In the genomic region with DNA sequence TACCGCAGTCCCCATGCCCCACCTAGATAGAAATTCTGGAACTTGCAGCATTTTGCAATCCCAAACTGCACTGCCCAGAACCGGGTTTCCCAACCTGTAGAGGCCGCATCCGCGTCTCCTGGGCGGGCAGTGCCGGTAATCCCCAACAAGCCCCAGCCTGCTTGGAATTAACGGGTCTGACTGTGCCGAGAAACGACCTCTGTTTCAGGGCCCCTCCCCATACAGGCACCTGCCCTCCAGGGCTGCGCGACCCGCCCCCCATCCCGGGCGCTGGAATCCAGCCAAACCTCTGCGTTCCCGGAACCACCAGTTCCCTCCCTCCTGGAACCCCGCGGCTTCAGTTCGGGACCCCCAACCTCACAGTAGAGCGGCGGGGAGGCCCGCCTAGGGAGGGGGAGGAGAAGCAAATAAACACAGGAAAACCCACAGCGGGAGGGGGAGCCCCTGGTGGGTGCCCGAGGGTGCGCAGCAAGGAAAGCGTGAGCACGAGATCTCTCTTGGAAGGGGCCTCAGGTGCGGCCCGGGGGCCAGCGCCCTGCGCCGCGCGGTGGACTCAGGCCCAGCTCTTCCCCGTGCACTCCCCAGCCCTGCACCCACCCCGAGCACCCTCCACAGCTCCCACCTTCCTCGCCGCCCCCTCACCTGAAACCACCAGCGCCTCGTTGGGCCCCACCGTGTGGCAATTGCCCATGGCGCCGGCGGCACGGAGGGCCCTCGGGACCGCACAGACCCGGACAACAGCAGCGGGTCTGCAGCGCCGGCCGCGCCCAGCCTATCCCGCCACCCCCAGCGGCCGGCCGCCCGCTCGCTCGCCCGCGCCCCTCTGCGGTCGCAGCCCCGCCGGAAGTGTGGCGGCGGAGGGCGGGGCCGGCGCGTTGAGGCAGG, we compare ENCODE assay signal across 1 cellular context.
A peak's percentile ranks its signal among the peaks of the same experiment; 100 is the strongest.
TF ChIP-seq lines count a peak whose summit lies in the region.

FLOT2 (minus strand) TSS at position 850 of the 885 bp plus-strand sequence; CDS start at position 691, 159 bp downstream.

TF ChIP-seq in K562, 482 proteins besides CTCF, POLR2A, EP300 and RAD21 (continued from another document and continues in another):
- TF ChIP-seq ATF2 (CRISPR knock-in tag; IDR thresholded peaks at IDR 0.05), result no peak
- no peak for TF ChIP-seq NCOA4 (IDR thresholded peaks at IDR 0.05; ENCODE audit: partially characterized antibody)
- TF ChIP-seq, protein P1, sequence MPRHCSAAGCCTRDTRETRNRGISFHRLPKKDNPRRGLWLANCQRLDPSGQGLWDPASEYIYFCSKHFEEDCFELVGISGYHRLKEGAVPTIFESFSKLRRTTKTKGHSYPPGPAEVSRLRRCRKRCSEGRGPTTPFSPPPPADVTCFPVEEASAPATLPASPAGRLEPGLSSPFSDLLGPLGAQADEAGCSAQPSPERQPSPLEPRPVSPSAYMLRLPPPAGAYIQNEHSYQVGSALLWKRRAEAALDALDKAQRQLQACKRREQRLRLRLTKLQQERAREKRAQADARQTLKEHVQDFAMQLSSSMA (CRISPR knock-in tag; IDR thresholded peaks at IDR 0.05), result peak; percentile 95
- TF ChIP-seq, protein P2, sequence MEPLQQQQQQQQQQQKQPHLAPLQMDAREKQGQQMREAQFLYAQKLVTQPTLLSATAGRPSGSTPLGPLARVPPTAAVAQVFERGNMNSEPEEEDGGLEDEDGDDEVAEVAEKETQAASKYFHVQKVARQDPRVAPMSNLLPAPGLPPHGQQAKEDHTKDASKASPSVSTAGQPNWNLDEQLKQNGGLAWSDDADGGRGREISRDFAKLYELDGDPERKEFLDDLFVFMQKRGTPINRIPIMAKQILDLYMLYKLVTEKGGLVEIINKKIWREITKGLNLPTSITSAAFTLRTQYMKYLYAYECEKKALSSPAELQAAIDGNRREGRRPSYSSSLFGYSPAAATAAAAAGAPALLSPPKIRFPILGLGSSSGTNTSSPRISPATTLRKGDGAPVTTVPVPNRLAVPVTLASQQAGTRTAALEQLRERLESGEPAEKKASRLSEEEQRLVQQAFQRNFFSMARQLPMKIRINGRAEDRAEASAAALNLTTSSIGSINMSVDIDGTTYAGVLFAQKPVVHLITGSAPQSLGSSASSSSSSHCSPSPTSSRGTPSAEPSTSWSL (CRISPR knock-in tag; IDR thresholded peaks at IDR 0.05; ENCODE audit: borderline replicate concordance), result no peak
- TF ChIP-seq NR4A1 (CRISPR knock-in tag; IDR thresholded peaks at IDR 0.05), result no peak
- 0 out of 2 replicates have a peak, but pooled peaks have one; percentile 46 for TF ChIP-seq NR4A1 (tag; IDR thresholded peaks at IDR 0.05)
- no peak for TF ChIP-seq RAD51 (IDR thresholded peaks at IDR 0.05; ENCODE audit: borderline replicate concordance, low read depth)
- no peak for TF ChIP-seq MAFK (IDR thresholded peaks at IDR 0.05; ENCODE audit: low read length)
- TF ChIP-seq POLR2H (tag; IDR thresholded peaks at IDR 0.05; ENCODE audit: low read depth), result peak; percentile 72
- TF ChIP-seq, protein P3, sequence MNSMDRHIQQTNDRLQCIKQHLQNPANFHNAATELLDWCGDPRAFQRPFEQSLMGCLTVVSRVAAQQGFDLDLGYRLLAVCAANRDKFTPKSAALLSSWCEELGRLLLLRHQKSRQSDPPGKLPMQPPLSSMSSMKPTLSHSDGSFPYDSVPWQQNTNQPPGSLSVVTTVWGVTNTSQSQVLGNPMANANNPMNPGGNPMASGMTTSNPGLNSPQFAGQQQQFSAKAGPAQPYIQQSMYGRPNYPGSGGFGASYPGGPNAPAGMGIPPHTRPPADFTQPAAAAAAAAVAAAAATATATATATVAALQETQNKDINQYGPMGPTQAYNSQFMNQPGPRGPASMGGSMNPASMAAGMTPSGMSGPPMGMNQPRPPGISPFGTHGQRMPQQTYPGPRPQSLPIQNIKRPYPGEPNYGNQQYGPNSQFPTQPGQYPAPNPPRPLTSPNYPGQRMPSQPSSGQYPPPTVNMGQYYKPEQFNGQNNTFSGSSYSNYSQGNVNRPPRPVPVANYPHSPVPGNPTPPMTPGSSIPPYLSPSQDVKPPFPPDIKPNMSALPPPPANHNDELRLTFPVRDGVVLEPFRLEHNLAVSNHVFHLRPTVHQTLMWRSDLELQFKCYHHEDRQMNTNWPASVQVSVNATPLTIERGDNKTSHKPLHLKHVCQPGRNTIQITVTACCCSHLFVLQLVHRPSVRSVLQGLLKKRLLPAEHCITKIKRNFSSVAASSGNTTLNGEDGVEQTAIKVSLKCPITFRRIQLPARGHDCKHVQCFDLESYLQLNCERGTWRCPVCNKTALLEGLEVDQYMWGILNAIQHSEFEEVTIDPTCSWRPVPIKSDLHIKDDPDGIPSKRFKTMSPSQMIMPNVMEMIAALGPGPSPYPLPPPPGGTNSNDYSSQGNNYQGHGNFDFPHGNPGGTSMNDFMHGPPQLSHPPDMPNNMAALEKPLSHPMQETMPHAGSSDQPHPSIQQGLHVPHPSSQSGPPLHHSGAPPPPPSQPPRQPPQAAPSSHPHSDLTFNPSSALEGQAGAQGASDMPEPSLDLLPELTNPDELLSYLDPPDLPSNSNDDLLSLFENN (IDR thresholded peaks at IDR 0.05; ENCODE audit: low read depth in 2 of 2, low read length in 2 of 2), result no peak; a peak in 1 of 4 replicates
- peak; percentile 92 for TF ChIP-seq RB1 (IDR thresholded peaks at IDR 0.05; ENCODE audit: low read depth)
- no peak for TF ChIP-seq PRMT5 (CRISPR knock-in tag; IDR thresholded peaks at IDR 0.05)
- TF ChIP-seq CBX8 (IDR thresholded peaks at IDR 0.05; ENCODE audit: borderline replicate concordance, extremely low read depth, low read depth, low read length, poor library complexity, severe bottlenecking), result no peak
- TF ChIP-seq CREB1 (IDR thresholded peaks at IDR 0.05), result no peak; the same call in 1 of the 2 replicates
- no peak for TF ChIP-seq CREB1 (CRISPR knock-in tag; IDR thresholded peaks at IDR 0.05)
- TF ChIP-seq CHD4 (IDR thresholded peaks at IDR 0.05; ENCODE audit: insufficient read depth, insufficient replicate concordance, low read depth, low read length, poor library complexity, severe bottlenecking), result no peak
- TF ChIP-seq ZNF583 (CRISPR knock-in tag; IDR thresholded peaks at IDR 0.05), result peak; percentile 77; the same call in 1 of the 2 replicates
- TF ChIP-seq XRCC4 (IDR thresholded peaks at IDR 0.05; ENCODE audit: extremely low read depth, insufficient read depth, insufficient read length), result no peak
- 0 out of 2 replicates have a peak, but pooled peaks have one; percentile 14 for TF ChIP-seq CREM (IDR thresholded peaks at IDR 0.05; ENCODE audit: low read depth)
- TF ChIP-seq OTX1 (CRISPR knock-in tag; IDR thresholded peaks at IDR 0.05), result peak; percentile 94
- TF ChIP-seq JUN (IDR thresholded peaks at IDR 0.05; ENCODE audit: borderline replicate concordance, low read depth, low read length), result 0 out of 2 replicates have a peak, but pooled peaks have one; percentile 34
- 0 out of 2 replicates have a peak, but pooled peaks have one; percentile 50 for TF ChIP-seq JUN (CRISPR knock-in tag; IDR thresholded peaks at IDR 0.05; ENCODE audit: borderline replicate concordance)
- no peak for TF ChIP-seq IRF9 (tag; IDR thresholded peaks at IDR 0.05)
- TF ChIP-seq MGA (IDR thresholded peaks at IDR 0.05), result no peak; the same call in 1 of the 2 replicates
- TF ChIP-seq ATF4 (CRISPR knock-in tag; IDR thresholded peaks at IDR 0.05), result peak; percentile 65; the same call in 1 of the 2 replicates
- no peak; the same call in 1 of the 2 replicates for TF ChIP-seq ZNF395 (CRISPR knock-in tag; IDR thresholded peaks at IDR 0.05)
- TF ChIP-seq GTF2E2 (tag; IDR thresholded peaks at IDR 0.05), result peak; percentile 75; the same call in 1 of the 2 replicates
